In the genomic region with DNA sequence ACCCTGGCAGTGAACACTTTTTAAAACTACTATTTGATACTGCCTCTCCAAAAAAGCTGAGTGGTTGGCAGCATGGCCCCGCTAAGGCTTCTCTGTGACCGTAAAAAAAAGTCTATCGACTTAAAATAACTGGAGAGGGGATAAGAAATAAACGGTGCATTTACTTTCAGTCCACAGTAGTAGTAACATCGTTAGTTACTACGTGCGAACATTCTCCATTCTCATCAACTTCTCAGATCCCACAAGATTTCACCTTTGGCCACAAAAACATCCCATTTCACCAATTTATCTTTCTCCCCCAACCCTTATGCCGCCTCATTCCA, we compare ENCODE assay signal across 8 cellular contexts. TPM values are rescaled to one million over a fixed set of nuclear protein-coding genes. Genes with fewer than 3 reads are reported as not detected.
DNase-seq lines count a peak whose midpoint lies in the region; ATAC-seq and TF ChIP-seq lines count a peak whose summit lies in the region.

No MANE protein-coding gene starts in this region.

- in situ Hi-C loops in GM13977 (cut with MboI; ENCODE audit: low pct_unique_long_range_greater_than_20kb, low sequenced_read_pairs, unreplicated experiment): no loop called here
- in situ Hi-C loops in G401 (cut with HindIII; ENCODE audit: low sequenced_read_pairs): no loop called here

- POLR2A ChIA-PET in CD4-positive, alpha-beta memory T cell (lab: Charles Lee; ENCODE audit: partially characterized antibody): interaction anchor here (0.6 to 3.8 kb wide), 5 partner anchors 22 to 729 kb away, joined by 4 to 56 read pairs (median 10); partner anchors contain the start of genes ANXA5, BBS7 and CCNA2

- peak overlapping the region; percentile 92 to 100 (median 96) for H3K4me3 Mint-ChIP-seq in CD4-positive, alpha-beta memory T cell
- peak overlapping the region; percentile 80 to 99 (median 96) for H3K4me3 Mint-ChIP-seq in IgD-negative memory B cell

- TF ChIP-seq CTCF in mucosa of descending colon (IDR thresholded peaks at IDR 0.05): no peak
- TF ChIP-seq CTCF in GM13977 (IDR thresholded peaks at IDR 0.05; ENCODE audit: extremely low read depth, insufficient read depth, missing control alignments): no peak

- peak overlapping the region; percentile 88 for H3K27ac ChIP-seq in CD4-positive, alpha-beta memory T cell (ENCODE audit: low read depth, low read length)
- H3K27ac ChIP-seq in caudate nucleus (ENCODE audit: low read depth, low read length): peak overlapping the region; percentile 96

- peaks cover 0 to 2% (median 0%) of the 10 kb centered on the region in 8 donors for H3K9me3 Mint-ChIP-seq in CD4-positive, alpha-beta memory T cell
- peaks cover 0 to 2% (median 0%) of the 10 kb centered on the region in 3 donors for H3K9me3 Mint-ChIP-seq in IgD-negative memory B cell

- ATAC-seq in GM21526 (IDR thresholded peaks at IDR 0.05; ENCODE audit: low FRiP score, unreplicated experiment) (peak; percentile 32), mucosa of descending colon (peak; percentile 20)

- peaks cover 50% of the 10 kb centered on the region for H3K4me1 ChIP-seq in CD4-positive, alpha-beta memory T cell (ENCODE audit: insufficient read depth, low read length)
- H3K4me1 ChIP-seq in mucosa of descending colon (ENCODE audit: low read depth): no peaks in the 10 kb centered on the region

- no peak for DNase-seq in CD4-positive, alpha-beta memory T cell
- DNase-seq in caudate nucleus (lab: John Stamatoyannopoulos, UW) (no peak), mucosa of descending colon (no peak), GM13977 (ENCODE audit: low spot score) (no peak), G401 (ENCODE audit: low spot score) (no peak), GOT3 (lab: John Stamatoyannopoulos, UW) (no peak)

- H3K27ac Mint-ChIP-seq in CD4-positive, alpha-beta memory T cell: peak overlapping the region; percentile 94 to 100 (median 99)
- H3K27ac Mint-ChIP-seq in IgD-negative memory B cell: peak overlapping the region; percentile 86 to 100 (median 95)

- peaks cover 0 to 3% of the 10 kb centered on the region in 2 donors for H3K27me3 Mint-ChIP-seq in CD4-positive, alpha-beta memory T cell
- H3K27me3 Mint-ChIP-seq in IgD-negative memory B cell: peaks cover 3% of the 10 kb centered on the region

- H3K27me3 ChIP-seq in CD4-positive, alpha-beta memory T cell (ENCODE audit: insufficient read depth, low read length): no peaks in the 10 kb centered on the region

- CTCF ChIA-PET in CD4-positive, alpha-beta memory T cell (lab: Charles Lee; ENCODE audit: partially characterized antibody): interaction anchor here (1.6 kb wide), 1 partner anchor 24 kb away, joined by 3 read pairs; no protein-coding TSS in a partner anchor

- H3K9me3 ChIP-seq in CD4-positive, alpha-beta memory T cell (ENCODE audit: control insufficient read depth in 1 of 2, low read length in 2 of 2): no peaks in the 10 kb centered on the region
- H3K9me3 ChIP-seq in mucosa of descending colon: no peaks in the 10 kb centered on the region

- peaks cover 11% of the 10 kb centered on the region for H3K36me3 ChIP-seq in CD4-positive, alpha-beta memory T cell (ENCODE audit: insufficient read depth, low read length)
- H3K36me3 ChIP-seq in mucosa of descending colon (ENCODE audit: low read depth): no peaks in the 10 kb centered on the region

- peaks cover 30 to 52% (median 40%) of the 10 kb centered on the region in 4 donors for H3K4me1 Mint-ChIP-seq in CD4-positive, alpha-beta memory T cell
- peaks cover 19 to 38% (median 33%) of the 10 kb centered on the region in 3 donors for H3K4me1 Mint-ChIP-seq in IgD-negative memory B cell

- intact Hi-C loops in CD4-positive, alpha-beta memory T cell (cut with micrococcal nuclease): loop anchor here (2.0 to 5.0 kb wide), 3 partner anchors 70 to 618 kb away; partner anchors contain the start of gene BBS7
- intact Hi-C loops in mucosa of descending colon (cut with DNase I, micrococcal nuclease): no loop called here

- peaks cover 17 to 34% of the 10 kb centered on the region in 2 donors for H3K36me3 Mint-ChIP-seq in CD4-positive, alpha-beta memory T cell
- peaks cover 6% of the 10 kb centered on the region for H3K36me3 Mint-ChIP-seq in IgD-negative memory B cell

- peak overlapping the region; percentile 74 to 98 for H3K4me3 ChIP-seq in CD4-positive, alpha-beta memory T cell (ENCODE audit: low read length in 2 of 2)
- peak overlapping the region; percentile 74 for H3K4me3 ChIP-seq in mucosa of descending colon

RNA-seq across cellular contexts. Expression of gene EXOSC9, which starts 0.5 kb away (rescaled TPM):
- 10 to 100 TPM; 43.0 to 45.4 TPM for total RNA-seq in CD4-positive, alpha-beta memory T cell
- polyA plus RNA-seq in CD4-positive, alpha-beta memory T cell: 10 to 100 TPM; 40.6 to 45.1 TPM
- 30.5 TPM for polyA plus RNA-seq in IgD-negative memory B cell
- total RNA-seq in mucosa of descending colon: 10 to 100 TPM; 12.5 to 16.0 (median 12.6) TPM
- total RNA-seq in G401 (2014; rRNA removed; shearing (Covaris generic)): 52.7 and 87.3 TPM in 2 replicates

RNA-seq across cellular contexts. Expression of gene CCNA2, which starts 23.1 kb away (rescaled TPM):
- total RNA-seq in CD4-positive, alpha-beta memory T cell: 1 to 10 TPM; 1.2 to 1.4 TPM
- polyA plus RNA-seq in CD4-positive, alpha-beta memory T cell: under 1 TPM in 1 of 2 donors, not detected in 1; 0.34 TPM
- 0.24 TPM for polyA plus RNA-seq in IgD-negative memory B cell
- 10 to 100 TPM in 1 of 3 donors, 1 to 10 TPM in 2; 2.8 to 18.9 (median 4.0) TPM for total RNA-seq in mucosa of descending colon
- 167 and 209 TPM in 2 replicates for total RNA-seq in G401 (2014; rRNA removed; shearing (Covaris generic))

RNA-seq across cellular contexts. Expression of gene SMIM43, which starts 35.6 kb away (rescaled TPM):
- not detected for total RNA-seq in CD4-positive, alpha-beta memory T cell
- not detected for polyA plus RNA-seq in CD4-positive, alpha-beta memory T cell
- not detected for polyA plus RNA-seq in IgD-negative memory B cell
- 1 to 10 TPM in 1 of 3 donors, not detected in 2; 1.0 TPM for total RNA-seq in mucosa of descending colon
- total RNA-seq in G401 (2014; rRNA removed; shearing (Covaris generic)): not detected in 2 replicates
